Comparison of ENCODE assay signal across 8 cellular contexts in the genomic region with DNA sequence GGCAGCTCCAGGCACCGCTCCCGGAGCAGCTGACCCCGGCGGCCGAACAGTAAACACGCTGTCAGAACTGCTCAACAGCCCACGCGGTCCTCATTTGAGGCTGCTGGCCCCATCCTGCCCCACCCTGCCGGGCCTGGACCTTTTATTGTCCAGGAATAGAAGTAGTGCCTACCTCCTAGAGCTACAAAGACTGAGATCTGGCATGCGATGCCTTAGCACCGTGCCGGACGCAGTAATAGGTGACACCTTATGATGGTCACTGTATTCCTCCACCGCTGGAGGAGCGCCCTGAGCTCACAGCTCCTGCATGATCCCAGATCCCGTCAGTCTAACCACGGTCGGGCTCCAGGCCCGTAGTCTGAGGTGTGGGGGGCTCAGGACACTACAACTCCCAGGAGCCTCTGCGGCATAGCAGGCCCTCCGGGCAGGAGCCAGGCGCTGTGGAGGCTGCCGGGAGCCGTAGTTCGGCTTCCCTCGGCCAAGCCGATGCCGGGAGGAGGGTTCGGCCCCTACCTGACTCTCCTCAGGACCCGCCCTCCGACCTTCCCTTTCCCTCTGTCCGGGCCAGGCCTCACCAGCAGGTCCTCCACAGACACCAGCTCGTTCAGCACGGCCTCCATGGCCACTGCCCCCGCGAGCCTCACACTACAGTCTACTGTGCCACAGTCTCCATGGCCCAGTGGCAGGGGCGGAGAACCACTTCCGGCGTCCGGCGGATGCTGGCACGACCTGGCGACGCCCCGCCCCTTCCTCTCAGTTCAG. TPM values are rescaled to one million over a fixed set of nuclear protein-coding genes. Genes with fewer than 3 reads are reported as not detected.
A peak's percentile ranks its signal among the peaks of the same experiment; 100 is the strongest.
DNase-seq lines count a peak whose midpoint lies in the region; ATAC-seq and TF ChIP-seq lines count a peak whose summit lies in the region.

Gene FIS1 (minus strand): TSS at position 697 of the 762 bp plus-strand sequence. CDS start 77 bp downstream, at position 620.

- peak within 1 kb of the TSS; percentile 93 to 99 (median 97) for H3K4me3 Mint-ChIP-seq in CD4-positive, alpha-beta memory T cell
- H3K4me3 Mint-ChIP-seq in activated CD4-positive, alpha-beta memory T cell treated with anti-CD3 and anti-CD28 coated beads, Interleukin-2, amount 10 ng/mL, durations not matched to agents 7 days and 5 days, result peak within 1 kb of the TSS; percentile 96

- peak within 1 kb of the TSS; percentile 93 to 99 (median 97) for H3K27ac Mint-ChIP-seq in CD4-positive, alpha-beta memory T cell
- peak within 1 kb of the TSS; percentile 90 for H3K27ac Mint-ChIP-seq in activated CD4-positive, alpha-beta memory T cell treated with anti-CD3 and anti-CD28 coated beads, Interleukin-2, amount 10 ng/mL, durations not matched to agents 7 days and 5 days

- peak within 1 kb of the TSS; percentile 85 for H3K27ac ChIP-seq in CD4-positive, alpha-beta memory T cell (ENCODE audit: low read depth, low read length)
- H3K27ac ChIP-seq in duodenal mucosa (ENCODE audit: low read depth, low read length), result peak within 1 kb of the TSS; percentile 99
- H3K27ac ChIP-seq in lower lobe of right lung, result peak within 1 kb of the TSS; percentile 93

- peak; percentile 91 to 96 (median 93) for DNase-seq in CD4-positive, alpha-beta memory T cell
- DNase-seq in NCI-H82 treated with DMSO at 0.1 percent for 48 hours (lab: John Stamatoyannopoulos, UW; ENCODE audit: unreplicated experiment) (peak; percentile 73), lower lobe of right lung (peak; percentile 97)
- peak; percentile 94 for DNase-seq in activated CD4-positive, alpha-beta memory T cell treated with anti-CD3 and anti-CD28 coated beads, Interleukin-2, amount 10 ng/mL, durations not matched to agents 7 days and 5 days
- DNase-seq in stimulated activated CD4-positive, alpha-beta T cell treated with anti-CD3 and anti-CD28 coated beads, TNF-alpha, amount 100 ng/mL, for 24 hours (ENCODE audit: low read depth in 3 of 3), result peak; percentile 87 to 94 (median 89)

- intact Hi-C loops in CD4-positive, alpha-beta memory T cell (cut with micrococcal nuclease), result loop anchor here (1.0 to 2.0 kb wide), 6 partner anchors 8 to 356 kb away; partner anchors contain the start of genes IFT22, UFSP1 and ZNHIT1
- intact Hi-C loops in lower lobe of right lung (cut with DNase I), result no loop called here

- POLR2A ChIA-PET in CD4-positive, alpha-beta memory T cell (lab: Charles Lee; ENCODE audit: partially characterized antibody), result interaction anchor here (0.7 to 4.0 kb wide), 20 partner anchors 9 to 816 kb away, joined by 3 to 102 read pairs (median 6); partner anchors contain the start of genes IFT22, PLOD3, POP7 and SRRT
- POLR2A ChIA-PET in activated CD4-positive, alpha-beta memory T cell treated with anti-CD3 and anti-CD28 coated beads, Interleukin-2, amount 10 ng/mL, durations not matched to agents 7 days and 5 days (lab: Charles Lee), result interaction anchor here (1.0 to 3.7 kb wide), 9 partner anchors 8 to 370 kb away, joined by 3 to 61 read pairs (median 5); partner anchors contain the start of genes PLOD3, SRRT, VGF and ZNHIT1

- peak within 1 kb of the TSS; percentile 95 to 100 for H3K4me3 ChIP-seq in CD4-positive, alpha-beta memory T cell (ENCODE audit: low read length in 2 of 2)
- peak within 1 kb of the TSS; percentile 87 to 97 for H3K4me3 ChIP-seq in duodenal mucosa (ENCODE audit: low read depth in 1 of 2, low read length in 2 of 2)
- H3K4me3 ChIP-seq in lower lobe of right lung, result peak within 1 kb of the TSS; percentile 89

- H3K27me3 Mint-ChIP-seq in CD4-positive, alpha-beta memory T cell, result no peaks in the 10 kb centered on the region
- no peaks in the 10 kb centered on the region for H3K27me3 Mint-ChIP-seq in activated CD4-positive, alpha-beta memory T cell treated with anti-CD3 and anti-CD28 coated beads, Interleukin-2, amount 10 ng/mL, durations not matched to agents 7 days and 5 days

- no peaks in the 10 kb centered on the region for H3K27me3 ChIP-seq in CD4-positive, alpha-beta memory T cell (ENCODE audit: insufficient read depth, low read length)
- H3K27me3 ChIP-seq in duodenal mucosa (ENCODE audit: control insufficient read depth in 1 of 2, insufficient read depth in 2 of 2, low read length in 2 of 2), result no peaks in the 10 kb centered on the region
- H3K27me3 ChIP-seq in lower lobe of right lung (ENCODE audit: low read depth), result no peaks in the 10 kb centered on the region

- peaks cover 24% of the 10 kb centered on the region for H3K4me1 ChIP-seq in CD4-positive, alpha-beta memory T cell (ENCODE audit: insufficient read depth, low read length)
- H3K4me1 ChIP-seq in duodenal mucosa (ENCODE audit: control insufficient read depth in 1 of 2, insufficient read depth in 2 of 2, low read length in 2 of 2), result peaks cover 23 to 25% of the 10 kb centered on the region in 2 donors
- H3K4me1 ChIP-seq in lower lobe of right lung, result peaks cover 54% of the 10 kb centered on the region

- CTCF ChIA-PET in CD4-positive, alpha-beta memory T cell (lab: Charles Lee; ENCODE audit: partially characterized antibody), result interaction anchor here (0.9 to 5.8 kb wide), 27 partner anchors 9 to 355 kb away, joined by 3 to 105 read pairs (median 5); partner anchors contain the start of genes PLOD3, UFSP1 and ZNHIT1
- CTCF ChIA-PET in activated CD4-positive, alpha-beta memory T cell treated with anti-CD3 and anti-CD28 coated beads, Interleukin-2, amount 10 ng/mL, durations not matched to agents 7 days and 5 days (lab: Charles Lee), result interaction anchor here (0.6 to 2.9 kb wide), 19 partner anchors 8 to 369 kb away, joined by 3 to 74 read pairs (median 5); partner anchors contain the start of genes PLOD3, SRRT and ZNHIT1

- H3K36me3 ChIP-seq in CD4-positive, alpha-beta memory T cell (ENCODE audit: insufficient read depth, low read length), result peaks cover 15% of the 10 kb centered on the region
- H3K36me3 ChIP-seq in duodenal mucosa (ENCODE audit: control insufficient read depth in 1 of 2, insufficient read depth in 2 of 2, low read length in 2 of 2), result peaks cover 0 to 17% of the 10 kb centered on the region in 2 donors
- peaks cover 41% of the 10 kb centered on the region for H3K36me3 ChIP-seq in lower lobe of right lung

- no peaks in the 10 kb centered on the region for H3K9me3 Mint-ChIP-seq in CD4-positive, alpha-beta memory T cell
- H3K9me3 Mint-ChIP-seq in activated CD4-positive, alpha-beta memory T cell treated with anti-CD3 and anti-CD28 coated beads, Interleukin-2, amount 10 ng/mL, durations not matched to agents 7 days and 5 days, result no peaks in the 10 kb centered on the region

- peak within 1 kb of the TSS; percentile 88 to 94 for H3K9ac ChIP-seq in duodenal mucosa (ENCODE audit: low read depth in 1 of 2, low read length in 2 of 2)

- peak; percentile 91 for ATAC-seq in GM19438 (IDR thresholded peaks at IDR 0.05; ENCODE audit: low read depth, unreplicated experiment)
- peak; percentile 58 for ATAC-seq in HG03575 (IDR thresholded peaks at IDR 0.05; ENCODE audit: extremely low read depth, insufficient number of reproducible peaks, low FRiP score, unreplicated experiment)
- ATAC-seq in lower lobe of right lung, result peak; percentile 98 to 99

- peaks cover 14 to 50% (median 24%) of the 10 kb centered on the region in 4 donors for H3K4me1 Mint-ChIP-seq in CD4-positive, alpha-beta memory T cell
- peaks cover 31% of the 10 kb centered on the region for H3K4me1 Mint-ChIP-seq in activated CD4-positive, alpha-beta memory T cell treated with anti-CD3 and anti-CD28 coated beads, Interleukin-2, amount 10 ng/mL, durations not matched to agents 7 days and 5 days

- H3K36me3 Mint-ChIP-seq in CD4-positive, alpha-beta memory T cell, result peaks cover 4 to 30% of the 10 kb centered on the region in 2 donors
- H3K36me3 Mint-ChIP-seq in activated CD4-positive, alpha-beta memory T cell treated with anti-CD3 and anti-CD28 coated beads, Interleukin-2, amount 10 ng/mL, durations not matched to agents 7 days and 5 days (ENCODE audit: low read depth), result peaks cover 26% of the 10 kb centered on the region

- no peaks in the 10 kb centered on the region for H3K9me3 ChIP-seq in CD4-positive, alpha-beta memory T cell (ENCODE audit: control insufficient read depth in 1 of 2, low read length in 2 of 2)
- H3K9me3 ChIP-seq in duodenal mucosa (ENCODE audit: control insufficient read depth in 1 of 2, low read length in 2 of 2) (no peaks in the 10 kb centered on the region), lower lobe of right lung (no peaks in the 10 kb centered on the region)

- TF ChIP-seq CTCF in lower lobe of right lung (IDR thresholded peaks at IDR 0.05), result peak; percentile 93

RNA-seq across cellular contexts. Expression of gene FIS1, which starts in this region (rescaled TPM):
- 100 to 1,000 TPM; 100 to 104 TPM for total RNA-seq in CD4-positive, alpha-beta memory T cell
- polyA plus RNA-seq in CD4-positive, alpha-beta memory T cell, result 100 to 1,000 TPM; 186 to 198 TPM
- 10 to 100 TPM; 94.5 to 97.6 TPM for total RNA-seq in activated CD4-positive, alpha-beta memory T cell treated with anti-CD3 and anti-CD28 coated beads, Interleukin-2, amount 10 ng/mL, durations not matched to agents 7 days and 5 days
- 133 TPM for total RNA-seq in lower lobe of right lung

Comparison
In these comparisons a context has a peak if more than half of its experiments do, and no peak if none do; other contexts are left out.
1. Peak in every context shown above with its lines: DNase-seq, ATAC-seq, H3K4me3 ChIP-seq and H3K27ac ChIP-seq.